ENCODE assay signal across 8 cellular contexts in the genomic region with DNA sequence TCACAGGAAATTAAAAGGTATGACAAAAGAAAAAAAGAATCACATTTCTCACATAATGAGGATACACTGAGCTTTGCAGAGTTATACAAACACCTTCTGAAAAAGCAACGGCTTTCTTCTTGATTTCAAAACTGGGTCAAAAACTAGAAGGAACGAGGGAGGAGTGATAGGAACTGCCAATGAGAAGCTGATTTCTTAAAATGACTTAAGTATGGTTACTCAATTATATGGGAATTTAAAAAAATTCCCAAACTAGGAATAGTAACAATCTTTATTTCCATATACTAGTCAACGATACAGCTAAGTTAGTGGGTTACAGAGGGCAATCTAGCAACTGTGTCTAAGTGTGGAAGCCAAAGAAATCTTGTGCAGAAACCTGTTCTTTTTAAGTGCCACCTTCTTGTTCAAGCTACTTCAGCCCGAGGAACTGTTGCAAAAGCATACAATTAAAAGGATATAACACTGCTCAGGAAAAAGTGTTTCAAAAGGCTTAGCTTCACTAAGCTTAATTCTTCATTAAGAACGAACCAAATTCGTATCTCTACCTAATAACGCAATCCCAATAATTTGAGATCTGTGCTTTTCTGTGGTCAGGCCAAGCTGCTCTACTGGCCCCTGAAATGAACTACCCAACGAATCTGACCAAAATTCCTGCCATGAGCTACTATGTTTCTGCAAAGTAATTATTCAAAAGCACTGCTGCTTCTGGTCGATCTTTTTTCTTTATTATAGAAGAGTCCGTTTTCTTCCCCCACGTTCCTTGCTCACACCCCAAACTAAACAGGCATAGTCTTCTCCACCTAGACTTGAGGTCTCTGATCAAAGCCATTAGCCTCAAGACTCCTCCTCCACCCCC. TPM values are rescaled to one million over a fixed set of nuclear protein-coding genes. Genes with fewer than 3 reads are reported as not detected.
A peak's percentile ranks its signal among the peaks of the same experiment; 100 is the strongest.
DNase-seq lines count a peak whose midpoint lies in the region; ATAC-seq and TF ChIP-seq lines count a peak whose summit lies in the region.

No MANE protein-coding gene starts in this region.

- H3K4me1 Mint-ChIP-seq in GM23338, result peaks cover 60% of the 10 kb centered on the region

- ATAC-seq in GM23338, result peak; percentile 13
- ATAC-seq in RWPE2 (ENCODE audit: low read depth), result no peak
- no peak for ATAC-seq in GM19455 (IDR thresholded peaks at IDR 0.05; ENCODE audit: unreplicated experiment)
- ATAC-seq in HG03439 (IDR thresholded peaks at IDR 0.05; ENCODE audit: unreplicated experiment), result no peak

- H3K9me2 ChIP-seq in GM23338 (ENCODE audit: insufficient read depth), result no peaks in the 10 kb centered on the region

- H3K27me3 ChIP-seq in GM23338 (ENCODE audit: insufficient read depth) (peaks cover 13% of the 10 kb centered on the region), RWPE2 (ENCODE audit: insufficient read depth, poor library complexity, severe bottlenecking) (no peaks in the 10 kb centered on the region)

- no peak overlapping the region for H2AFZ ChIP-seq in GM23338

- H3K27ac ChIP-seq in GM23338 (ENCODE audit: low read depth) (no peak overlapping the region), RWPE2 (ENCODE audit: poor library complexity, severe bottlenecking) (peak overlapping the region; percentile 68)

- H3K27me3 Mint-ChIP-seq in GM23338 (ENCODE audit: insufficient read depth, low read depth, poor library complexity), result peaks cover 20% of the 10 kb centered on the region

- H3K4me3 Mint-ChIP-seq in GM23338, result peak overlapping the region; percentile 88

- peaks cover 62% of the 10 kb centered on the region for H3K79me2 ChIP-seq in GM23338 (replicated peaks; ENCODE audit: insufficient read depth)

- no peaks in the 10 kb centered on the region for H3K9me3 ChIP-seq in RWPE2 (ENCODE audit: severe bottlenecking)

- no peaks in the 10 kb centered on the region; the same call in 2 of the 3 replicates for H3K9me3 Mint-ChIP-seq in GM23338

- H3K36me3 Mint-ChIP-seq in GM23338 (ENCODE audit: low read depth), result peaks cover 5% of the 10 kb centered on the region; the same call in 1 of the 3 replicates

- no peaks in the 10 kb centered on the region for H3F3A ChIP-seq in GM23338 (replicated peaks; ENCODE audit: low read depth)

- H3K36me3 ChIP-seq in GM23338 (ENCODE audit: insufficient read depth), result no peaks in the 10 kb centered on the region
- H3K36me3 ChIP-seq in RWPE2 (ENCODE audit: low read depth), result peaks cover 16% of the 10 kb centered on the region

- H3K4me1 ChIP-seq in GM23338 (ENCODE audit: insufficient read depth) (peaks cover 47% of the 10 kb centered on the region), RWPE2 (ENCODE audit: insufficient read depth, poor library complexity, severe bottlenecking) (peaks cover 28% of the 10 kb centered on the region)

- TF ChIP-seq POLR2A in erythroblast (IDR thresholded peaks at IDR 0.05; ENCODE audit: low read length), result peak; percentile 37

- H4K20me1 ChIP-seq in GM23338 (replicated peaks; ENCODE audit: insufficient read depth), result peaks cover 12% of the 10 kb centered on the region; the same call in 1 of the 2 replicates

- H3K27ac Mint-ChIP-seq in GM23338, result no peak overlapping the region

- DNase-seq in GM23338 (ENCODE audit: low spot score) (no peak), RWPE2 (ENCODE audit: low spot score) (no peak), erythroblast (lab: John Stamatoyannopoulos, UW) (peak; percentile 68 to 69), renal cortical epithelial cell (ENCODE audit: low read depth) (peak; percentile 21), foreskin melanocyte (no peak), H4 (ENCODE audit: low spot score) (no peak)

- H3K4me3 ChIP-seq in GM23338 (peak overlapping the region; percentile 76), RWPE2 (ENCODE audit: severe bottlenecking) (peak overlapping the region; percentile 96)

- H3K4me2 ChIP-seq in GM23338, result peak overlapping the region; percentile 84

- TF ChIP-seq CTCF in GM23338 (conservative IDR thresholded peaks at IDR 0.05; ENCODE audit: low read depth in 2 of 2) (no peak), RWPE2 (IDR thresholded peaks at IDR 0.05; ENCODE audit: poor library complexity, severe bottlenecking) (no peak)

TF ChIP-seq in GM23338, 12 proteins besides CTCF, POLR2A, EP300 and RAD21:
- no peak for TF ChIP-seq STAT1 (IDR thresholded peaks at IDR 0.05; ENCODE audit: unreplicated experiment)

RNA-seq across cellular contexts. Expression of gene USP24, which starts 1.9 kb away (rescaled TPM):
- total RNA-seq in GM23338 (2014; rRNA removed; shearing (Covaris generic)), result 32.6 and 36.2 TPM in 2 replicates
- polyA plus RNA-seq in GM23338 (2016; fragmentation: Nextera tagmentation; extraction: Ambion mirVana), result 11.9 and 12.1 TPM in 2 replicates
- 44.8 and 79.9 TPM in 2 replicates for total RNA-seq in renal cortical epithelial cell
- 18.0 and 20.4 TPM in 2 replicates for total RNA-seq in H4 (2014; rRNA removed; shearing (Covaris generic))

Comparison
In these comparisons a context has a peak if more than half of its experiments do, and no peak if none do; other contexts are left out.
1. DNase-seq: peak in erythroblast (2 of 2) and renal cortical epithelial cell (single experiment); none in GM23338 (single experiment), RWPE2 (single experiment), foreskin melanocyte (single experiment) and H4 (single experiment).